23 cellular contexts compared by ENCODE assay signal in the genomic region with DNA sequence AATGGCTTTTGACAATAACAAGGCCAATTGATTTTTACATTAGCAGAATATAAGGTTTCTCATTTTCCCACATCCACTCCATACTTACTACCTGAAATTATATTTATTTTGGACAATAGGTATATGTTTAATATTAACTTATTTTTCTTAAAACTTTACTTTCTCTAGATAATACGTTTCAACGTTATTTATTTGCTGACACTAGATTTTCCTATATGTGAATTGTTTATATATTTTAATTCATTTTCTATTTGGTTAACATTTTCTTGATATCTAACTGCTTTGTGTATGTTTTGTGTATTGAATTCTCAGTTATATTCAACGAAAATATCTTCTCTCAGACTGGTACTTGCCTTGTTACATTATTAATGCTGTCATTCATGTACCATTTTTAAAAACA.
DNase-seq lines count a peak whose midpoint lies in the region; ATAC-seq, FAIRE-seq and TF ChIP-seq lines count a peak whose summit lies in the region.
"Had no signal": no experiment of that assay in that cellular context is flagged by ENCODE, and none has a peak within 500 bp of the region (broad histone marks: within the 10 kb centered on the region; RNA-seq: fewer than 3 reads in every experiment).

No MANE protein-coding gene starts in this region.

- H3K4me3 ChIP-seq in A549 (no peak overlapping the region), K562 (no peak overlapping the region), mesenchymal stem cell (ENCODE audit: insufficient read depth in 1 of 2, low read depth in 1 of 2, low read length in 2 of 2) (no peak overlapping the region)
- H3K4me3 ChIP-seq: BLaER1 treated with 17β-estradiol and CSF1 and Interleukin-3, amounts not matched to agents 10 nM and 100 nM; GM12878; HAP-1 had no signal

- H4K8ac ChIP-seq in mesenchymal stem cell (ENCODE audit: low read length): no peak overlapping the region

- in situ Hi-C loops in K562 (cut with MboI): no loop called here

- H3K9ac ChIP-seq in K562 (ENCODE audit: insufficient read depth in 1 of 2, low read depth in 2 of 2, low read length in 2 of 2): no peak overlapping the region
- H3K9ac ChIP-seq in mesenchymal stem cell (ENCODE audit: low read length): no peak overlapping the region
- H3K9ac ChIP-seq: BLaER1 treated with 17β-estradiol and CSF1 and Interleukin-3, amounts not matched to agents 10 nM and 100 nM had no signal

- no peaks in the 10 kb centered on the region for H3K9me3 ChIP-seq in A549
- H3K9me3 ChIP-seq in K562 (replicated peaks; ENCODE audit: control insufficient read depth, insufficient read depth, low read depth, low read length): no peaks in the 10 kb centered on the region
- H3K9me3 ChIP-seq in mesenchymal stem cell (ENCODE audit: control insufficient read depth, low read length): peaks cover 7% of the 10 kb centered on the region
- H3K9me3 ChIP-seq: BE2C; BLaER1 treated with 17β-estradiol and CSF1 and Interleukin-3, amounts not matched to agents 10 nM and 100 nM; HAP-1 had no signal

- no TSS peak for BruUV-seq in K562 (replicated peaks; lab: Mats Ljungman, UMichigan)

- no peak for TF ChIP-seq POLR2A in A549 (IDR thresholded peaks at IDR 0.05; ENCODE audit: low read length)
- TF ChIP-seq POLR2A in K562 (conservative IDR thresholded peaks at IDR 0.05): no peak

- H4K91ac ChIP-seq in mesenchymal stem cell (ENCODE audit: low read length): no peak overlapping the region

- no peak overlapping the region for H2BK12ac ChIP-seq in mesenchymal stem cell (ENCODE audit: low read length in 2 of 2)

- POLR2A ChIA-PET in A549 (lab: Yijun Ruan, JAX) (no interaction called here), K562 (lab: Yijun Ruan, JAX) (no interaction called here)

- H3K27ac ChIP-seq in A549: no peak overlapping the region
- H3K27ac ChIP-seq in K562 (ENCODE audit: extremely low read depth, low read depth, low read length): no peak overlapping the region
- H3K27ac ChIP-seq in mesenchymal stem cell (ENCODE audit: low read length, poor library complexity, severe bottlenecking): no peak overlapping the region
- H3K27ac ChIP-seq: BLaER1 treated with 17β-estradiol and CSF1 and Interleukin-3, amounts not matched to agents 10 nM and 100 nM had no signal

- no peaks in the 10 kb centered on the region for H3K79me1 ChIP-seq in mesenchymal stem cell (replicated peaks; ENCODE audit: low read length, poor library complexity, severe bottlenecking)

- H4K20me1 ChIP-seq in K562 (replicated peaks; ENCODE audit: control insufficient read depth, insufficient read depth, low read length): no peaks in the 10 kb centered on the region
- H4K20me1 ChIP-seq: BLaER1 treated with 17β-estradiol and CSF1 and Interleukin-3, amounts not matched to agents 10 nM and 100 nM had no signal

- ATAC-seq in A549 (no peak), K562 (no peak)
- ATAC-seq: GM12878 had no signal

- no peaks in the 10 kb centered on the region for H3K9me1 ChIP-seq in K562 (ENCODE audit: control insufficient read depth, insufficient read depth, low read length)

- no peak overlapping the region for H2AFZ ChIP-seq in K562 (ENCODE audit: low read depth, low read length)
- no peak overlapping the region for H2AFZ ChIP-seq in mesenchymal stem cell (ENCODE audit: low read depth, low read length)

- no peak overlapping the region for H2AK5ac ChIP-seq in mesenchymal stem cell (ENCODE audit: low read length, severe bottlenecking)

- WGBS in A549 (ENCODE audit: missing lambda C conversion rate): 70% methylated on average over 3 of the region's 3 CpGs
- 0% methylated on average over 3 of the region's 3 CpGs for WGBS in K562 (ENCODE audit: insufficient coverage, low coverage, missing lambda C conversion rate)
- WGBS in mesenchymal stem cell: no CpG with 5 or more reads among the region's 3 CpGs

- no peak for TF ChIP-seq RAD21 in A549 (conservative IDR thresholded peaks at IDR 0.05 in 1 of 2, IDR thresholded peaks at IDR 0.05 in 1 of 2)
- TF ChIP-seq RAD21 in K562 (CRISPR knock-in tag; conservative IDR thresholded peaks at IDR 0.05 in 1 of 2, IDR thresholded peaks at IDR 0.05 in 1 of 2): no peak

- H3K4ac ChIP-seq in mesenchymal stem cell (ENCODE audit: low read depth in 1 of 2, low read length in 2 of 2): no peak overlapping the region

- no peak overlapping the region for H3K23ac ChIP-seq in mesenchymal stem cell (ENCODE audit: low read length in 2 of 2)

- H3K4me2 ChIP-seq in A549 (no peak overlapping the region), K562 (ENCODE audit: insufficient read depth, low read length) (no peak overlapping the region), mesenchymal stem cell (ENCODE audit: low read length, poor library complexity, severe bottlenecking) (no peak overlapping the region)
- H3K4me2 ChIP-seq: BLaER1 treated with 17β-estradiol and CSF1 and Interleukin-3, amounts not matched to agents 10 nM and 100 nM had no signal

- no peak overlapping the region for H3K14ac ChIP-seq in mesenchymal stem cell (ENCODE audit: low read length in 2 of 2)

- no peak overlapping the region for H2BK120ac ChIP-seq in mesenchymal stem cell (ENCODE audit: low read depth, low read length)

- no peaks in the 10 kb centered on the region for H3K36me3 ChIP-seq in K562 (ENCODE audit: control insufficient read depth, insufficient read depth, low read length)
- H3K36me3 ChIP-seq in mesenchymal stem cell (ENCODE audit: control insufficient read depth in 1 of 2, insufficient read depth in 2 of 2, low read depth in 1 of 2, low read length in 2 of 2): no peaks in the 10 kb centered on the region
- H3K36me3 ChIP-seq: BE2C; BLaER1 treated with 17β-estradiol and CSF1 and Interleukin-3, amounts not matched to agents 10 nM and 100 nM; HAP-1 had no signal

- intact Hi-C loops in K562 (cut with micrococcal nuclease): no loop called here

- H3K27me3 ChIP-seq in K562 (ENCODE audit: control insufficient read depth in 2 of 2, insufficient read depth in 2 of 2, low read length in 2 of 2): no peaks in the 10 kb centered on the region
- no peaks in the 10 kb centered on the region for H3K27me3 ChIP-seq in mesenchymal stem cell (ENCODE audit: control insufficient read depth in 1 of 2, insufficient read depth in 1 of 2, low read length in 2 of 2)
- H3K27me3 ChIP-seq: BE2C; BLaER1 treated with 17β-estradiol and CSF1 and Interleukin-3, amounts not matched to agents 10 nM and 100 nM had no signal

- H3K18ac ChIP-seq in mesenchymal stem cell (ENCODE audit: low read depth in 1 of 2, low read length in 2 of 2): no peak overlapping the region

- H3K4me1 ChIP-seq in A549: no peaks in the 10 kb centered on the region
- H3K4me1 ChIP-seq in K562 (replicated peaks in 1 of 2; ENCODE audit: control insufficient read depth in 2 of 2, insufficient read depth in 2 of 2, low read length in 2 of 2): no peaks in the 10 kb centered on the region
- H3K4me1 ChIP-seq in mesenchymal stem cell (ENCODE audit: control insufficient read depth, insufficient read depth, low read depth, low read length): no peaks in the 10 kb centered on the region
- H3K4me1 ChIP-seq: BE2C; BLaER1 treated with 17β-estradiol and CSF1 and Interleukin-3, amounts not matched to agents 10 nM and 100 nM; HAP-1 had no signal

- DNase-seq in A549 (ENCODE audit: low read depth in 1 of 2, low spot score in 1 of 2): no peak
- no peak for DNase-seq in K562 (ENCODE audit: extremely low read depth in 1 of 4, low spot score in 3 of 4)
- DNase-seq in mesenchymal stem cell: no peak
- DNase-seq in T-helper 1 cell: no peak
- no peak for DNase-seq in inferior parietal cortex (ENCODE audit: extremely low spot score)
- DNase-seq in NCI-H1436 treated with DMSO at 0.1 percent for 48 hours (lab: John Stamatoyannopoulos, UW): no peak
- DNase-seq: ACHN; AML-193; BE2C; CD4-positive, alpha-beta T cell; CD8-positive, alpha-beta memory T cell; DMS 273 treated with DMSO at 0.1 percent for 48 hours; DMS79; EL; GDM1; GOT3; HFFc6 had no signal

- no peak for FAIRE-seq in A549 (lab: Jason Lieb, UNC)
- FAIRE-seq in K562 (lab: Jason Lieb, UNC): no peak
- FAIRE-seq: D721Med, GM12878, GM19239, H54 had no signal

- no peaks in the 10 kb centered on the region for H3K79me2 ChIP-seq in K562 (ENCODE audit: control insufficient read depth, insufficient read depth, low read length)

- TF ChIP-seq EP300 in A549 (IDR thresholded peaks at IDR 0.05) (no peak), K562 (IDR thresholded peaks at IDR 0.05; ENCODE audit: low read length) (no peak)

- TF ChIP-seq CTCF in A549 (IDR thresholded peaks at IDR 0.05): no peak
- no peak for TF ChIP-seq CTCF in K562 (IDR thresholded peaks at IDR 0.05 in 2 of 3, conservative IDR thresholded peaks at IDR 0.05 in 1 of 3; ENCODE audit: insufficient read depth in 2 of 3, low read depth in 1 of 3, low read length in 3 of 3)

- CTCF ChIA-PET in A549 (lab: Yijun Ruan, JAX) (no interaction called here), K562 (lab: Yijun Ruan, JAX; ENCODE audit: low intra/inter-chr PET ratio) (no interaction called here)

- peak overlapping the region; percentile 8 for H2BK5ac ChIP-seq in mesenchymal stem cell (ENCODE audit: low read depth, low read length, poor library complexity, severe bottlenecking)

- H2BK15ac ChIP-seq in mesenchymal stem cell (ENCODE audit: low read depth, poor library complexity, severe bottlenecking): no peak overlapping the region

TF ChIP-seq in A549, 52 proteins besides CTCF, POLR2A, EP300 and RAD21:
- TF ChIP-seq POLR2AphosphoS2 (conservative IDR thresholded peaks at IDR 0.05; ENCODE audit: low read length) (no peak), MAFK (IDR thresholded peaks at IDR 0.05; ENCODE audit: partially characterized antibody) (peak; percentile 19), JUNB (IDR thresholded peaks at IDR 0.05) (no peak)
TF ChIP-seq in A549: peak in this region for 1.

TF ChIP-seq in K562, 482 proteins besides CTCF, POLR2A, EP300 and RAD21:
- TF ChIP-seq ZNF316 (IDR thresholded peaks at IDR 0.05): peak; percentile 56; the same call in 1 of the 2 replicates
- no peak for TF ChIP-seq TCF7 (IDR thresholded peaks at IDR 0.05; ENCODE audit: borderline replicate concordance)
- no peak for TF ChIP-seq C11orf30 (IDR thresholded peaks at IDR 0.05; ENCODE audit: low read depth)
